1 cellular context compared by ENCODE assay signal in the genomic region with DNA sequence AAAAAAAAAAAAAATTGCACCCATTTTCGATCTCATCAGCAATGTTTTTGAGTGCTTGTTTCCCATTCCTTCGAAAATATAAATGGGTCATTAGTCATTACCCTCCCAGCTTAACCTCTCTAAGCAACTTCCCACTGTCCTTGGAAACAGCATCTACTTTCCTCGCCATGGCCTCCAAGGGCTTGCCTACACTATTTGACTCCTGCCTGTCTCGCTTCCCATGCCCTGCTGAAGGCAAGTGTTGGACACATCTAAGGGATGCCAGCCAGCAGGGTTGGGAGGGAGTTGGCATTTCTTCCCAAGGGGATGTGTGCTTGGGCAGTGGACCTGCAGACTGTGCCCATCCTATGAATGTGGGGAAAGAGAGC.
TF ChIP-seq lines count a peak whose summit lies in the region.

No MANE protein-coding gene starts in this region.

TF ChIP-seq in A549, 52 proteins besides CTCF, POLR2A, EP300 and RAD21 (continued from another document):
- TF ChIP-seq, protein P1, sequence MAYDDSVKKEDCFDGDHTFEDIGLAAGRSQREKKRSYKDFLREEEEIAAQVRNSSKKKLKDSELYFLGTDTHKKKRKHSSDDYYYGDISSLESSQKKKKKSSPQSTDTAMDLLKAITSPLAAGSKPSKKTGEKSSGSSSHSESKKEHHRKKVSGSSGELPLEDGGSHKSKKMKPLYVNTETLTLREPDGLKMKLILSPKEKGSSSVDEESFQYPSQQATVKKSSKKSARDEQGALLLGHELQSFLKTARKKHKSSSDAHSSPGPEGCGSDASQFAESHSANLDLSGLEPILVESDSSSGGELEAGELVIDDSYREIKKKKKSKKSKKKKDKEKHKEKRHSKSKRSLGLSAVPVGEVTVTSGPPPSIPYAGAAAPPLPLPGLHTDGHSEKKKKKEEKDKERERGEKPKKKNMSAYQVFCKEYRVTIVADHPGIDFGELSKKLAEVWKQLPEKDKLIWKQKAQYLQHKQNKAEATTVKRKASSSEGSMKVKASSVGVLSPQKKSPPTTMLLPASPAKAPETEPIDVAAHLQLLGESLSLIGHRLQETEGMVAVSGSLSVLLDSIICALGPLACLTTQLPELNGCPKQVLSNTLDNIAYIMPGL (CRISPR knock-in tag; IDR thresholded peaks at IDR 0.05; ENCODE audit: borderline replicate concordance) = no peak
- TF ChIP-seq GATA3 (IDR thresholded peaks at IDR 0.05; ENCODE audit: borderline replicate concordance) (no peak), HOXB5 (CRISPR knock-in tag; IDR thresholded peaks at IDR 0.05) (no peak), HEYL (CRISPR knock-in tag; IDR thresholded peaks at IDR 0.05) (no peak), ZFP36 (IDR thresholded peaks at IDR 0.05; ENCODE audit: borderline replicate concordance, partially characterized antibody) (no peak), CBX8 (IDR thresholded peaks at IDR 0.05) (no peak), JUN (IDR thresholded peaks at IDR 0.05) (no peak), JUNB (IDR thresholded peaks at IDR 0.05) (no peak), RNF2 (IDR thresholded peaks at IDR 0.05; ENCODE audit: borderline replicate concordance, low read depth) (no peak)
- TF ChIP-seq, protein P2, sequence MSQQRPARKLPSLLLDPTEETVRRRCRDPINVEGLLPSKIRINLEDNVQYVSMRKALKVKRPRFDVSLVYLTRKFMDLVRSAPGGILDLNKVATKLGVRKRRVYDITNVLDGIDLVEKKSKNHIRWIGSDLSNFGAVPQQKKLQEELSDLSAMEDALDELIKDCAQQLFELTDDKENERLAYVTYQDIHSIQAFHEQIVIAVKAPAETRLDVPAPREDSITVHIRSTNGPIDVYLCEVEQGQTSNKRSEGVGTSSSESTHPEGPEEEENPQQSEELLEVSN (IDR thresholded peaks at IDR 0.05; ENCODE audit: borderline replicate concordance, low read depth) = no peak
- TF ChIP-seq, protein P3, sequence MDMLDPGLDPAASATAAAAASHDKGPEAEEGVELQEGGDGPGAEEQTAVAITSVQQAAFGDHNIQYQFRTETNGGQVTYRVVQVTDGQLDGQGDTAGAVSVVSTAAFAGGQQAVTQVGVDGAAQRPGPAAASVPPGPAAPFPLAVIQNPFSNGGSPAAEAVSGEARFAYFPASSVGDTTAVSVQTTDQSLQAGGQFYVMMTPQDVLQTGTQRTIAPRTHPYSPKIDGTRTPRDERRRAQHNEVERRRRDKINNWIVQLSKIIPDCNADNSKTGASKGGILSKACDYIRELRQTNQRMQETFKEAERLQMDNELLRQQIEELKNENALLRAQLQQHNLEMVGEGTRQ (IDR thresholded peaks at IDR 0.05) = no peak
- TF ChIP-seq, protein P4, sequence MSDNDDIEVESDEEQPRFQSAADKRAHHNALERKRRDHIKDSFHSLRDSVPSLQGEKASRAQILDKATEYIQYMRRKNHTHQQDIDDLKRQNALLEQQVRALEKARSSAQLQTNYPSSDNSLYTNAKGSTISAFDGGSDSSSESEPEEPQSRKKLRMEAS (IDR thresholded peaks at IDR 0.05) = no peak
